In genomic region chr11:93541154-93541553, GRCh38 we compare ENCODE assay signal across 14 cellular contexts. TPM values are rescaled to one million over a fixed set of nuclear protein-coding genes. Genes with fewer than 3 reads are reported as not detected.
A peak's percentile ranks its signal among the peaks of the same experiment; 100 is the strongest.
DNase-seq lines count a peak whose midpoint lies in the region; ATAC-seq and TF ChIP-seq lines count a peak whose summit lies in the region.
"Had no signal": no experiment of that assay in that cellular context is flagged by ENCODE, and none has a peak within 500 bp of the region (broad histone marks: within the 10 kb centered on the region; RNA-seq: fewer than 3 reads in every experiment).

No MANE protein-coding gene starts in this region.

- TF ChIP-seq POLR2A in IMR-90 (IDR thresholded peaks at IDR 0.05; ENCODE audit: low read depth, low read length) (no peak), stomach (IDR thresholded peaks at IDR 0.05) (no peak)

- no peak for TF ChIP-seq CTCF in MCF 10A (IDR thresholded peaks at IDR 0.05; ENCODE audit: unreplicated experiment)
- no peak for TF ChIP-seq CTCF in mammary epithelial cell (conservative IDR thresholded peaks at IDR 0.05 in 1 of 2, IDR thresholded peaks at IDR 0.05 in 1 of 2; ENCODE audit: extremely low read depth in 1 of 2, insufficient read depth in 1 of 2, low read depth in 1 of 2, low read length in 2 of 2)
- no peak for TF ChIP-seq CTCF in IMR-90 (conservative IDR thresholded peaks at IDR 0.05; ENCODE audit: low read depth, low read length)
- no peak for TF ChIP-seq CTCF in brain (conservative IDR thresholded peaks at IDR 0.05)
- no peak for TF ChIP-seq CTCF in stomach (IDR thresholded peaks at IDR 0.05)

- H2BK20ac ChIP-seq in IMR-90 (ENCODE audit: low read depth, low read length) = no peak overlapping the region

- CTCF ChIA-PET in MCF 10A (lab: Yijun Ruan, JAX) (interaction anchor here (0.7 to 9.6 kb wide), 10 partner anchors 9 to 600 kb away, joined by 3 to 94 read pairs (median 6); no protein-coding TSS in a partner anchor), mammary epithelial cell (lab: Charles Lee; ENCODE audit: low non-redundant PET) (interaction anchor here (0.9 kb wide), 1 partner anchor 307 kb away, joined by 4 read pairs; no protein-coding TSS in a partner anchor), IMR-90 (lab: Yijun Ruan, JAX) (interaction anchor here (1.1 to 1.4 kb wide), 3 partner anchors 8 to 305 kb away, joined by 3 to 4 read pairs (median 3); no protein-coding TSS in a partner anchor)

- H3K4me3 Mint-ChIP-seq in MCF 10A (ENCODE audit: unreplicated experiment) (no peak overlapping the region), brain (peak overlapping the region in 4 of 5 experiments; percentile 56 to 93 (median 90))

- BruUV-seq in MCF 10A (replicated peaks; lab: Mats Ljungman, UMichigan) (TSS peak; percentile 30), mammary epithelial cell (replicated peaks; lab: Mats Ljungman, UMichigan) (no TSS peak), IMR-90 (replicated peaks; lab: Mats Ljungman, UMichigan) (no TSS peak)

- dilution Hi-C loops in mammary epithelial cell (cut with HindIII; ENCODE audit: low sequenced_read_pairs) = no loop called here
- dilution Hi-C loops in IMR-90 (cut with HindIII; ENCODE audit: low sequenced_read_pairs, unreplicated experiment) = no loop called here

- H3K4me2 ChIP-seq in mammary epithelial cell (ENCODE audit: insufficient read depth, low read depth, low read length) = no peak overlapping the region
- no peak overlapping the region for H3K4me2 ChIP-seq in IMR-90 (ENCODE audit: low read depth, low read length)
- no peak overlapping the region for H3K4me2 ChIP-seq in neuronal stem cell (ENCODE audit: insufficient read depth, low read length, poor library complexity, severe bottlenecking)

- peaks cover 3% of the 10 kb centered on the region; the same call in 1 of the 2 replicates for H3K9me1 ChIP-seq in IMR-90 (ENCODE audit: insufficient read depth, low read length)

- H3K14ac ChIP-seq in IMR-90 (replicated peaks; ENCODE audit: low read depth, low read length) (no peak overlapping the region), neuronal stem cell (ENCODE audit: low read length) (no peak overlapping the region)

- peaks cover 10% of the 10 kb centered on the region for H3K4me1 ChIP-seq in mammary epithelial cell (ENCODE audit: insufficient read depth, low read length)
- peaks cover 4% of the 10 kb centered on the region for H3K4me1 ChIP-seq in IMR-90 (ENCODE audit: control insufficient read depth, insufficient read depth, low read length)
- H3K4me1 ChIP-seq in stomach = peaks cover 28 to 77% (median 51%) of the 10 kb centered on the region in 4 donors
- H3K4me1 ChIP-seq in neuronal stem cell (ENCODE audit: control insufficient read depth in 2 of 2, insufficient read depth in 1 of 2, low read depth in 1 of 2, low read length in 2 of 2) = peaks cover 3 to 18% of the 10 kb centered on the region in 2 donors

- H3K36me3 Mint-ChIP-seq in MCF 10A (ENCODE audit: insufficient read depth, unreplicated experiment) = no peaks in the 10 kb centered on the region
- H3K36me3 Mint-ChIP-seq in brain = no peaks in the 10 kb centered on the region

- H2AFZ ChIP-seq in mammary epithelial cell (ENCODE audit: low read depth, low read length) (no peak overlapping the region), IMR-90 (replicated peaks; ENCODE audit: low read length, poor library complexity) (no peak overlapping the region), neuronal stem cell (ENCODE audit: low read length) (no peak overlapping the region)

- no peaks in the 10 kb centered on the region for H3K27me3 Mint-ChIP-seq in MCF 10A (ENCODE audit: insufficient read depth, unreplicated experiment)
- peaks cover 18% of the 10 kb centered on the region for H3K27me3 Mint-ChIP-seq in brain

- no peak overlapping the region for H4K5ac ChIP-seq in IMR-90 (ENCODE audit: low read depth, low read length)

- H3K56ac ChIP-seq in IMR-90 (ENCODE audit: extremely low read depth, insufficient read depth, low read length) = no peak overlapping the region

- no peak overlapping the region for H3K18ac ChIP-seq in IMR-90 (ENCODE audit: low read depth, low read length)
- H3K18ac ChIP-seq in neuronal stem cell (ENCODE audit: low read length) = no peak overlapping the region

- no peak for TF ChIP-seq EP300 in stomach (IDR thresholded peaks at IDR 0.05)

- in situ Hi-C loops in mammary epithelial cell (cut with MboI; ENCODE audit: low sequenced_read_pairs in 2 of 2) (no loop called here), IMR-90 (cut with MboI; ENCODE audit: low sequenced_read_pairs) (loop anchor here (5.0 kb wide), 1 partner anchor 304 kb away; no protein-coding TSS in a partner anchor)

- no peak overlapping the region for H4K8ac ChIP-seq in IMR-90 (ENCODE audit: low read depth in 2 of 2, low read length in 2 of 2)
- H4K8ac ChIP-seq in neuronal stem cell (ENCODE audit: low read depth, low read length) = no peak overlapping the region

- no peaks in the 10 kb centered on the region for H3K27me3 ChIP-seq in mammary epithelial cell (ENCODE audit: insufficient read depth, low read length)
- H3K27me3 ChIP-seq in IMR-90 (ENCODE audit: control insufficient read depth, insufficient read depth, low read length) = peaks cover 7% of the 10 kb centered on the region
- H3K27me3 ChIP-seq in stomach = no peaks in the 10 kb centered on the region
- peaks cover 0 to 15% (median 0%) of the 10 kb centered on the region in 3 experiments for H3K27me3 ChIP-seq in neuronal stem cell (ENCODE audit: control insufficient read depth in 3 of 3, insufficient read depth in 3 of 3, low read depth in 1 of 3, low read length in 3 of 3)

- no peaks in the 10 kb centered on the region for H4K20me1 ChIP-seq in mammary epithelial cell (ENCODE audit: insufficient read depth, low read length)
- peaks cover 6% of the 10 kb centered on the region; the same call in 1 of the 2 replicates for H4K20me1 ChIP-seq in IMR-90 (ENCODE audit: insufficient read depth, low read length)

- H3K9me3 ChIP-seq in mammary epithelial cell (replicated peaks; ENCODE audit: insufficient read depth, low read length) (no peaks in the 10 kb centered on the region), IMR-90 (ENCODE audit: control insufficient read depth, insufficient read depth, low read length) (no peaks in the 10 kb centered on the region), stomach (no peaks in the 10 kb centered on the region), neuronal stem cell (replicated peaks in 1 of 2; ENCODE audit: control insufficient read depth in 2 of 2, insufficient read depth in 1 of 2, low read depth in 1 of 2, low read length in 2 of 2) (no peaks in the 10 kb centered on the region)

- H2BK120ac ChIP-seq in IMR-90 (ENCODE audit: low read depth, low read length) = no peak overlapping the region
- H2BK120ac ChIP-seq in neuronal stem cell (ENCODE audit: low read depth, low read length) = no peak overlapping the region

- no peak overlapping the region for H4K91ac ChIP-seq in IMR-90 (ENCODE audit: insufficient read depth, low read depth, low read length)
- no peak overlapping the region for H4K91ac ChIP-seq in neuronal stem cell (ENCODE audit: low read depth, low read length, poor library complexity)

- no peaks in the 10 kb centered on the region for H3K36me3 ChIP-seq in mammary epithelial cell (ENCODE audit: insufficient read depth, low read length)
- no peaks in the 10 kb centered on the region for H3K36me3 ChIP-seq in IMR-90 (ENCODE audit: control insufficient read depth, insufficient read depth, low read length)
- H3K36me3 ChIP-seq in stomach = no peaks in the 10 kb centered on the region
- H3K36me3 ChIP-seq in neuronal stem cell (replicated peaks in 1 of 2; ENCODE audit: control insufficient read depth in 2 of 2, insufficient read depth in 2 of 2, low read length in 2 of 2) = no peaks in the 10 kb centered on the region

- ATAC-seq in IMR-90 (ENCODE audit: low read depth) (no peak), HG03342 (IDR thresholded peaks at IDR 0.05; ENCODE audit: unreplicated experiment) (no peak)
- ATAC-seq: Panc1 had no signal

- H2AK5ac ChIP-seq in IMR-90 (ENCODE audit: low read depth, low read length) (no peak overlapping the region), neuronal stem cell (ENCODE audit: low read depth, low read length) (no peak overlapping the region)

- H3K9me3 Mint-ChIP-seq in MCF 10A (ENCODE audit: unreplicated experiment) (no peaks in the 10 kb centered on the region), brain (peaks cover 0 to 3% (median 0%) of the 10 kb centered on the region in 5 experiments)

- H2BK12ac ChIP-seq in neuronal stem cell (ENCODE audit: low read length) = no peak overlapping the region

- peaks cover 8 to 18% of the 10 kb centered on the region in 2 experiments; a peak in 1 of 4 replicates for H3K79me1 ChIP-seq in IMR-90 (ENCODE audit: low read depth in 1 of 2, low read length in 2 of 2)
- peaks cover 5% of the 10 kb centered on the region for H3K79me1 ChIP-seq in neuronal stem cell (ENCODE audit: low read depth, low read length)

- H3K27ac Mint-ChIP-seq in MCF 10A (ENCODE audit: low read depth, unreplicated experiment) = no peak overlapping the region
- H3K27ac Mint-ChIP-seq in brain = no peak overlapping the region

- no peaks in the 10 kb centered on the region for H3K79me2 ChIP-seq in mammary epithelial cell (ENCODE audit: insufficient read depth, low read length)

- intact Hi-C loops in MCF 10A (cut with micrococcal nuclease) (loop anchor here (10.0 kb wide), 1 partner anchor 596 kb away; no protein-coding TSS in a partner anchor), mammary epithelial cell (cut with micrococcal nuclease) (loop anchor here (5.0 to 10.0 kb wide), 2 partner anchors 114 to 599 kb away; no protein-coding TSS in a partner anchor), IMR-90 (cut with micrococcal nuclease) (loop anchor here (5.0 kb wide), 1 partner anchor 111 kb away; no protein-coding TSS in a partner anchor), stomach (cut with DNase I; ENCODE audit: low total_unique reads) (no loop called here)

- H3K27ac ChIP-seq in mammary epithelial cell (ENCODE audit: insufficient read depth, low read depth, low read length) (no peak overlapping the region), IMR-90 (ENCODE audit: insufficient read depth, low read length) (no peak overlapping the region), stomach (peak overlapping the region in 3 of 5 donors; percentile 90 to 95 (median 93)), neuronal stem cell (replicated peaks; ENCODE audit: low read length) (no peak overlapping the region)

- H2BK5ac ChIP-seq in IMR-90 (ENCODE audit: low read depth, low read length, poor library complexity, severe bottlenecking) (no peak overlapping the region), neuronal stem cell (ENCODE audit: low read length) (no peak overlapping the region)

- no peak for TF ChIP-seq RAD21 in IMR-90 (IDR thresholded peaks at IDR 0.05; ENCODE audit: low read length)

- peak overlapping the region; percentile 19 for H2AK9ac ChIP-seq in IMR-90 (replicated peaks; ENCODE audit: low read depth, low read length, poor library complexity)

- H3K23ac ChIP-seq in IMR-90 (ENCODE audit: low read depth, low read length) = no peak overlapping the region
- H3K23ac ChIP-seq in neuronal stem cell (ENCODE audit: low read depth, low read length, poor library complexity) = no peak overlapping the region

- H3K4me3 ChIP-seq in mammary epithelial cell (replicated peaks in 1 of 3; ENCODE audit: insufficient read depth in 1 of 3, low read depth in 2 of 3, low read length in 3 of 3) (no peak overlapping the region), IMR-90 (ENCODE audit: insufficient read depth, low read depth, low read length) (no peak overlapping the region), stomach (no peak overlapping the region), neuronal stem cell (ENCODE audit: low read length in 2 of 2) (no peak overlapping the region)
- H3K4me3 ChIP-seq: K562 had no signal

- peaks cover 18% of the 10 kb centered on the region for H3K4me1 Mint-ChIP-seq in MCF 10A (ENCODE audit: insufficient read depth, unreplicated experiment)
- H3K4me1 Mint-ChIP-seq in brain = peaks cover 62% of the 10 kb centered on the region

- H3K9ac ChIP-seq in mammary epithelial cell (ENCODE audit: insufficient read depth, low read length) (no peak overlapping the region), IMR-90 (ENCODE audit: low read depth, low read length) (no peak overlapping the region), neuronal stem cell (ENCODE audit: low read depth, low read length, poor library complexity) (no peak overlapping the region)

- whole genome bisulfite sequencing in mammary epithelial cell (ENCODE audit: low coverage, missing lambda C conversion rate) = no CpG with 5 or more reads among the region's 1 CpG
- 100% methylated on average over 1 of the region's 1 CpG; no CpG with 5 or more reads in 1 of the 2 experiments for WGBS in IMR-90 (ENCODE audit: extremely low coverage in 2 of 2, insufficient read length in 1 of 2), 2 experiments
- WGBS in stomach, 5 donors = 94 to 100% (median 100%) methylated on average over 1 of the region's 1 CpG
- no CpG with 5 or more reads among the region's 1 CpG for WGBS in neuronal stem cell (ENCODE audit: extremely low coverage in 2 of 2, insufficient read length in 2 of 2, insufficient replicate concordance in 1 of 2), 2 donors

- H2BK15ac ChIP-seq in IMR-90 (ENCODE audit: low read depth, low read length) = no peak overlapping the region
- no peak overlapping the region for H2BK15ac ChIP-seq in neuronal stem cell (ENCODE audit: low read length)

- no peak for DNase-seq in MCF 10A (ENCODE audit: unreplicated experiment)
- DNase-seq in mammary epithelial cell = no peak
- no peak for DNase-seq in IMR-90
- no peak for DNase-seq in stomach
- DNase-seq in neuronal stem cell (ENCODE audit: low spot score) = no peak
- DNase-seq in putamen (ENCODE audit: low spot score) = no peak
- DNase-seq: activated gamma-delta T cell, anterior cingulate cortex, NCI-H1105, NCI-H69 had no signal

- POLR2A ChIA-PET in MCF 10A (lab: Yijun Ruan, JAX) (interaction anchor here (1.2 kb wide), 1 partner anchor 48 kb away, joined by 3 read pairs; no protein-coding TSS in a partner anchor), IMR-90 (lab: Charles Lee; ENCODE audit: unreplicated experiment) (no interaction called here)

- H3K4ac ChIP-seq in IMR-90 (ENCODE audit: low read depth, low read length) (no peak overlapping the region), neuronal stem cell (ENCODE audit: low read length) (no peak overlapping the region)

RNA-seq across cellular contexts. Expression of gene SMCO4, which starts 2.0 kb away (rescaled TPM):
- total RNA-seq in MCF 10A (2022) (8.5 and 10.0 TPM in 2 replicates), mammary epithelial cell (1 to 10 TPM; 2.2 to 3.6 TPM), IMR-90 (2012; rRNA removed) (2.2 and 4.2 TPM in 2 replicates), stomach (100 to 1,000 TPM in 1 of 5 donors, 10 to 100 TPM in 1, 1 to 10 TPM in 2, not detected in 1; 2.9 to 306 (median 13.3) TPM)
- polyA plus RNA-seq in mammary epithelial cell (3.6 TPM), IMR-90 (2012; rRNA removed) (17.7 and 21.8 TPM in 2 replicates), brain (ENCODE audit: insufficient read depth, low read depth, low replicate concordance) (14.0 TPM), stomach (10 to 100 TPM; 25.1 to 89.1 (median 61.9) TPM)
- polyA minus RNA-seq in mammary epithelial cell = 6.1 TPM
- polyA plus RNA-seq in IMR-90 (2012; cell fraction: cytosol; rRNA removed) = 11.1 and 27.0 TPM in 2 replicates
- polyA plus RNA-seq in IMR-90 (2012; cell fraction: nucleus; rRNA removed; ENCODE audit: low replicate concordance) = 9.4 and 11.6 TPM in 2 replicates
- 43.7 TPM for polyA plus RNA-seq in neuronal stem cell (2013, experiment 1 of 2)
- 48.5 TPM for polyA plus RNA-seq in neuronal stem cell (2013, experiment 2 of 2)

Comparison
In these comparisons a context has a peak if more than half of its experiments do, and no peak if none do; other contexts are left out.
1. H3K27ac ChIP-seq: peak in stomach (3 of 5); none in mammary epithelial cell (single experiment), IMR-90 (single experiment) and neuronal stem cell (single experiment).